In the genomic region with DNA sequence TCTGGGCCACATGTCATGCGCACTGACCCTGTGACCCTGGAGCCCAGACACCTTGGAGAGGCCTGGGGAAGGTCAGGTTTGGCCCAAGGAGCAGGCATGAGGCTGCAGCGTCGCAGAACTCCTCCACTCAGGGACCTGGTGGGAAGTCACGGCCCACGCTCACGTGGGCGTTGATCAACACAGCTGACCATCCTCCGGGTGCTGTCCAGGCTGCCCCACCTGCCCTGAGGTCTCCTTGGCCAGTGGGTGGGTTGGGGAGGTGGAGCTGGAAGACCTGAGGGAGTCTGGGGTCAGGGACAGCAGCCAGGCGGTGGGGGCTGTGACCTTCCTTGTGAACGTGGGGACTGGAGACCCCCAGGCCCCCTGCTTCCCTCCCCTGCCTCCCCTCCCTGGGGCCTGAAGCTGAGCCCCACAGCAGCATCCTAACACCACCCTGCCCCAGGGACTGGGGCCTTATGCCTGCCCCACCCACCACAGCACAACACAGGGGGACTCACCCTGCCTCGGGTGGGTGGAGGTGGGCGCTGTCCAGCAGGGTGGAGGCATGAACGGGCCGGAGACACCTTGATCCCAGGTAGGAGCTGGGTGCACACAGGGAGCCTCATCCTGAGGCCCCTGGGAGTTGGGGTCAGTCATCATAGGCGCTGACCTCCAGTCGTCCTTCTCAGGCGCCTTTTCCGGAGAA, we compare ENCODE assay signal across 25 cellular contexts. TPM values are rescaled to one million over a fixed set of nuclear protein-coding genes. Genes with fewer than 3 reads are reported as not detected.
"Had no signal": no experiment of that assay in that cellular context is flagged by ENCODE, and none has a peak within 500 bp of the region (broad histone marks: within the 10 kb centered on the region; RNA-seq: fewer than 3 reads in every experiment).

No MANE protein-coding gene starts in this region.

- H3K27me3 ChIP-seq: hepatocyte, uterus had no signal

- H3K4me3 ChIP-seq: hepatocyte, lung, mucosa of descending colon, pancreas, prostate gland, skin epidermis, uterus had no signal

- H3K9me3 ChIP-seq: left ventricle myocardium inferior, mucosa of descending colon, pancreas, prostate gland, tibial nerve, uterus had no signal

- H3K4me3 Mint-ChIP-seq: naive thymus-derived CD4-positive, alpha-beta T cell; natural killer cell treated with Interleukin-12 subunit alpha and Interleukin-12 subunit beta and Interleukin-15 and Interleukin-18, amount 100 ng/mL, for 72 hours; neural crest cell; stimulated activated naive CD8-positive, alpha-beta T cell treated with anti-CD3 and anti-CD28 coated beads, Interleukin-15, amount 100 ng/mL, for 72 hours; type B pancreatic cell had no signal

- H3K27ac ChIP-seq: hepatocyte, left ventricle myocardium inferior, pancreas, prostate gland, skin epidermis had no signal

- DNase-seq: islet precursor cell; midbrain; mucosa of descending colon; naive thymus-derived CD4-positive, alpha-beta T cell; posterior cingulate gyrus; stimulated activated CD4-positive, alpha-beta T cell treated with anti-CD3 and anti-CD28 coated beads, Interleukin-12 subunit alpha, Interleukin-12 subunit beta, amount 100 ng/mL, for 4 hours; stimulated activated CD4-positive, alpha-beta T cell treated with anti-CD3 and anti-CD28 coated beads, Interleukin-15, amount 100 ng/mL, for 24 hours; stimulated activated CD4-positive, alpha-beta T cell treated with anti-CD3 and anti-CD28 coated beads, Interleukin-2, amount 100 ng/mL, for 24 hours; stimulated activated CD4-positive, alpha-beta T cell treated with anti-CD3 and anti-CD28 coated beads, Interleukin-4, amount 100 ng/mL, for 1 hour; stimulated activated naive CD4-positive, alpha-beta T cell treated with Interleukin-2 at 50 U/mL for 16 hours; stimulated activated naive CD8-positive, alpha-beta T cell treated with anti-CD3 and anti-CD28 coated beads, Interleukin-15, amount 100 ng/mL, for 72 hours had no signal

- H2AFZ ChIP-seq: hepatocyte had no signal

- H3K4me1 Mint-ChIP-seq: stimulated activated naive CD8-positive, alpha-beta T cell treated with anti-CD3 and anti-CD28 coated beads, Interleukin-15, amount 100 ng/mL, for 72 hours had no signal

- H3K79me2 ChIP-seq: hepatocyte had no signal

- H3K4me1 ChIP-seq: left ventricle myocardium inferior, pancreas, prostate gland, uterus had no signal

- H3K36me3 ChIP-seq: left ventricle myocardium inferior, pancreas, prostate gland, tibial nerve, uterus had no signal

- H3K36me3 Mint-ChIP-seq: naive thymus-derived CD4-positive, alpha-beta T cell; natural killer cell treated with Interleukin-12 subunit alpha and Interleukin-12 subunit beta and Interleukin-15 and Interleukin-18, amount 100 ng/mL, for 72 hours; type B pancreatic cell had no signal

- H3K4me2 ChIP-seq: hepatocyte had no signal

- H3K9me3 Mint-ChIP-seq: naive thymus-derived CD4-positive, alpha-beta T cell; natural killer cell treated with Interleukin-12 subunit alpha and Interleukin-12 subunit beta and Interleukin-15 and Interleukin-18, amount 100 ng/mL, for 72 hours; neural crest cell; stimulated activated naive CD8-positive, alpha-beta T cell treated with anti-CD3 and anti-CD28 coated beads, Interleukin-15, amount 100 ng/mL, for 72 hours; type B pancreatic cell had no signal

- H3K27ac Mint-ChIP-seq: naive thymus-derived CD4-positive, alpha-beta T cell; natural killer cell treated with Interleukin-12 subunit alpha and Interleukin-12 subunit beta and Interleukin-15 and Interleukin-18, amount 100 ng/mL, for 72 hours; stimulated activated naive CD8-positive, alpha-beta T cell treated with anti-CD3 and anti-CD28 coated beads, Interleukin-15, amount 100 ng/mL, for 72 hours; type B pancreatic cell had no signal

- ATAC-seq: mucosa of descending colon; naive thymus-derived CD4-positive, alpha-beta T cell; natural killer cell treated with Interleukin-12 subunit alpha and Interleukin-12 subunit beta and Interleukin-15 and Interleukin-18, amount 100 ng/mL, for 72 hours; stimulated activated naive CD8-positive, alpha-beta T cell treated with anti-CD3 and anti-CD28 coated beads, Interleukin-15, amount 100 ng/mL, for 72 hours had no signal

RNA-seq across cellular contexts. Expression of gene ADGRA1, which starts 44.0 kb away (rescaled TPM):
- total RNA-seq: kidney epithelial cell; left ventricle myocardium inferior; lower leg skin; mesenteric fat pad; naive thymus-derived CD4-positive, alpha-beta T cell; natural killer cell treated with Interleukin-12 subunit alpha and Interleukin-12 subunit beta and Interleukin-15 and Interleukin-18, amount 100 ng/mL, for 72 hours had no signal
